In the genomic region with DNA sequence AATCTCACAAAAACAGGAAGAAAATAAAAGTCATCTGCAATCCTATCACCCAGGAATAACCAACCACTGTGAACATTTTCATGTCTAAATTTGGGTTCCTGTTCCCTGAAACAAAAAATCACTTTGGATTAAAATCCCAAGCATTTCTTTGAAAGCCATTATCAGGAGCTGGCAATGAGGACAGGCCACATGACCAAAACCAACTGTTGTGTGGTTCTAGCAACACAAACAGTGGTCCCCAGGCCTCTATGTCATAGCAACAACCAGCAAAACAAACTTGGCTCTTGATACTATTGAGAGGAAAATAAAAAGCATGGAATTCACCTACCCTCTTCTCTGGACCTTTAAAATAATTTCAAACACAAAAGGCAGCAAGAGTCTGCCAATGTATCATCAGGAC, we compare ENCODE assay signal across 32 cellular contexts.
"Had no signal": no experiment of that assay in that cellular context is flagged by ENCODE, and none has a peak within 500 bp of the region (broad histone marks: within the 10 kb centered on the region; RNA-seq: fewer than 3 reads in every experiment).

No MANE protein-coding gene starts in this region.

- H3K9me3 ChIP-seq: adrenal gland, colonic mucosa, gastrocnemius medialis had no signal

- FAIRE-seq: endometrium, endothelial cell of umbilical vein had no signal

- H3K4me1 ChIP-seq: adrenal gland, breast epithelium, colonic mucosa, esophagus squamous epithelium, gastrocnemius medialis, heart left ventricle had no signal

- DNase-seq: activated CD4-positive, alpha-beta memory T cell treated with anti-CD3 and anti-CD28 coated beads for 36 hours; activated CD4-positive, alpha-beta T cell treated with anti-CD3 and anti-CD28 coated beads for 36 hours; activated CD4-positive, alpha-beta T cell treated with anti-CD3 and anti-CD28 coated beads, Interleukin-2, amount 10 ng/mL, durations not matched to agents 24 days and 14 days; activated CD4-positive, CD25-positive, alpha-beta regulatory T cell; activated CD4-positive, CD25-positive, alpha-beta regulatory T cell treated with anti-CD3 and anti-CD28 coated beads, Interleukin-2, amount 50 U/mL, for 72 hours; activated CD8-positive, alpha-beta memory T cell treated with anti-CD3 and anti-CD28 coated beads, Interleukin-2, amount 10 ng/mL, durations not matched to agents 7 days and 5 days; activated CD8-positive, alpha-beta memory T cell treated with anti-CD3 and anti-CD28 coated beads, Interleukin-2, amount 50 U/mL, for 4 hours; activated CD8-positive, alpha-beta T cell treated with anti-CD3 and anti-CD28 coated beads, Interleukin-2, amount 10 ng/mL, durations not matched to agents 7 days and 5 days; activated effector memory CD4-positive, alpha-beta T cell treated with anti-CD3 and anti-CD28 coated beads, Interleukin-2, amount 50 U/mL, for 16 hours; activated naive CD4-positive, alpha-beta T cell treated with anti-CD3 and anti-CD28 coated beads for 36 hours; activated naive CD8-positive, alpha-beta T cell treated with anti-CD3 and anti-CD28 coated beads for 36 hours; activated naive CD8-positive, alpha-beta T cell treated with anti-CD3 and anti-CD28 coated beads, Interleukin-2, amount 50 U/mL, for 24 hours; activated T-cell treated with anti-CD3 and anti-CD28 coated beads, Interleukin-2, amount 50 U/mL, for 1 hour; activated T-cell treated with anti-CD3 and anti-CD28 coated beads, Interleukin-2, amount 50 U/mL, for 48 hours; adrenal gland; aorta; central memory CD4-positive, alpha-beta T cell; cerebellar nuclear complex; colonic mucosa; effector CD8-positive, alpha-beta T cell; esophagus squamous epithelium; foreskin fibroblast; gastrocnemius medialis; glutamatergic neuron; heart left ventricle; T-helper 1 cell; T-helper 17 cell had no signal

- H3K27me3 ChIP-seq: adrenal gland, breast epithelium, cardiac muscle cell, colonic mucosa, esophagus squamous epithelium, gastrocnemius medialis, heart left ventricle had no signal

- H3K36me3 ChIP-seq: adrenal gland, breast epithelium, cardiac muscle cell, colonic mucosa, gastrocnemius medialis had no signal

- H3K4me3 ChIP-seq: adrenal gland, breast epithelium, cardiac muscle cell, colonic mucosa, esophagus squamous epithelium, gastrocnemius medialis, heart left ventricle had no signal

- ATAC-seq: activated CD4-positive, alpha-beta T cell treated with anti-CD3 and anti-CD28 coated beads for 36 hours; activated CD8-positive, alpha-beta memory T cell treated with anti-CD3 and anti-CD28 coated beads, Interleukin-2, amount 10 ng/mL, durations not matched to agents 7 days and 5 days; activated CD8-positive, alpha-beta T cell treated with anti-CD3 and anti-CD28 coated beads, Interleukin-2, amount 10 ng/mL, durations not matched to agents 7 days and 5 days; activated naive CD8-positive, alpha-beta T cell treated with anti-CD3 and anti-CD28 coated beads, Interleukin-2, amount 50 U/mL, for 24 hours; gastrocnemius medialis; heart left ventricle; T-helper 17 cell had no signal

- H3K27ac ChIP-seq: adrenal gland, breast epithelium, cardiac muscle cell, colonic mucosa, epithelial cell of prostate, esophagus squamous epithelium, gastrocnemius medialis, heart left ventricle had no signal
